ENCODE assay signal across 12 cellular contexts in genomic region chr15:51348688-51349087, GRCh38. TPM values are rescaled to one million over a fixed set of nuclear protein-coding genes. Genes with fewer than 3 reads are reported as not detected.
A peak's percentile ranks its signal among the peaks of the same experiment; 100 is the strongest.
DNase-seq lines count a peak whose midpoint lies in the region; ATAC-seq and TF ChIP-seq lines count a peak whose summit lies in the region.
"Had no signal": no experiment of that assay in that cellular context is flagged by ENCODE, and none has a peak within 500 bp of the region (broad histone marks: within the 10 kb centered on the region; RNA-seq: fewer than 3 reads in every experiment).

No MANE protein-coding gene starts in this region.

- H3K36me3 ChIP-seq in GM23338 (ENCODE audit: insufficient read depth), result no peaks in the 10 kb centered on the region

- ATAC-seq in GM19455 (IDR thresholded peaks at IDR 0.05; ENCODE audit: unreplicated experiment), result peak; percentile 95
- peak; percentile 89 for ATAC-seq in HG03066 (IDR thresholded peaks at IDR 0.05; ENCODE audit: low read depth, unreplicated experiment)
- ATAC-seq in GM23338, result no peak

- H3K4me2 ChIP-seq in GM23338, result no peak overlapping the region

- DNase-seq in GM12864 (ENCODE audit: low read depth), result peak; percentile 49
- no peak for DNase-seq in T1000 (lab: John Stamatoyannopoulos, UW)
- DNase-seq in GM23338 (ENCODE audit: low spot score), result no peak
- DNase-seq in activated T-cell treated with anti-CD3 and anti-CD28 coated beads for 4 hours, result no peak
- DNase-seq in NCI-H510A (lab: John Stamatoyannopoulos, UW), result no peak
- DNase-seq: NCI-H774; stimulated activated CD4-positive, alpha-beta T cell treated with anti-CD3 and anti-CD28 coated beads, Interleukin-2, amount 100 ng/mL, for 48 hours had no signal

- H3K4me3 ChIP-seq in GM12864 (ENCODE audit: low read depth, low read length), result no peak overlapping the region
- H3K4me3 ChIP-seq in GM23338, result no peak overlapping the region

- no peaks in the 10 kb centered on the region for H3F3A ChIP-seq in GM23338 (replicated peaks; ENCODE audit: low read depth)

- H2AFZ ChIP-seq in GM23338, result no peak overlapping the region

- no peaks in the 10 kb centered on the region for H3K79me2 ChIP-seq in GM23338 (replicated peaks; ENCODE audit: insufficient read depth)

- peaks cover 3% of the 10 kb centered on the region; the same call in 1 of the 3 replicates for H3K4me1 Mint-ChIP-seq in GM23338

- H3K27ac ChIP-seq in cingulate gyrus (ENCODE audit: low read depth, low read length) (peak overlapping the region; percentile 96), GM23338 (ENCODE audit: low read depth) (no peak overlapping the region)

- H4K20me1 ChIP-seq in GM23338 (replicated peaks; ENCODE audit: insufficient read depth), result no peaks in the 10 kb centered on the region

- no peak for TF ChIP-seq CTCF in GM12864 (IDR thresholded peaks at IDR 0.05; ENCODE audit: low read depth, low read length, missing control alignments)
- TF ChIP-seq CTCF in GM23338 (conservative IDR thresholded peaks at IDR 0.05; ENCODE audit: low read depth in 2 of 2), result no peak

- no peak overlapping the region for H3K27ac Mint-ChIP-seq in GM23338

- no peaks in the 10 kb centered on the region for H3K36me3 Mint-ChIP-seq in GM23338 (ENCODE audit: low read depth)

- no peaks in the 10 kb centered on the region for H3K9me3 Mint-ChIP-seq in GM23338

- H3K27me3 Mint-ChIP-seq in GM23338 (ENCODE audit: insufficient read depth, low read depth, poor library complexity), result peaks cover 1% of the 10 kb centered on the region

- no peaks in the 10 kb centered on the region; the same call in 1 of the 2 replicates for H3K4me1 ChIP-seq in GM23338 (ENCODE audit: insufficient read depth)

- H3K9me2 ChIP-seq in GM23338 (ENCODE audit: insufficient read depth), result no peaks in the 10 kb centered on the region; the same call in 1 of the 2 replicates

- H3K4me3 Mint-ChIP-seq in GM23338, result no peak overlapping the region

- H3K27me3 ChIP-seq in GM23338 (ENCODE audit: insufficient read depth), result peaks cover 8% of the 10 kb centered on the region

TF ChIP-seq in GM23338, 12 proteins besides CTCF, POLR2A, EP300 and RAD21 (continues in another document):
- TF ChIP-seq STAT1 (IDR thresholded peaks at IDR 0.05; ENCODE audit: unreplicated experiment) (no peak), ETS1 (IDR thresholded peaks at IDR 0.05) (no peak), CREB1 (CRISPR knock-in tag; IDR thresholded peaks at IDR 0.05; ENCODE audit: low read depth) (no peak), ZNF331 (CRISPR knock-in tag; IDR thresholded peaks at IDR 0.05; ENCODE audit: low read depth) (no peak), EZH2 (IDR thresholded peaks at IDR 0.05; ENCODE audit: low read depth, unreplicated experiment) (no peak), POLR2AphosphoS5 (IDR thresholded peaks at IDR 0.05; ENCODE audit: low read depth) (no peak), NANOG (IDR thresholded peaks at IDR 0.05; ENCODE audit: borderline replicate concordance) (no peak), EZH2phosphoT487 (IDR thresholded peaks at IDR 0.05; ENCODE audit: unreplicated experiment) (no peak), ZNF114 (CRISPR knock-in tag; IDR thresholded peaks at IDR 0.05) (no peak), JUNB (IDR thresholded peaks at IDR 0.05; ENCODE audit: unreplicated experiment) (no peak)
- TF ChIP-seq, protein P1, sequence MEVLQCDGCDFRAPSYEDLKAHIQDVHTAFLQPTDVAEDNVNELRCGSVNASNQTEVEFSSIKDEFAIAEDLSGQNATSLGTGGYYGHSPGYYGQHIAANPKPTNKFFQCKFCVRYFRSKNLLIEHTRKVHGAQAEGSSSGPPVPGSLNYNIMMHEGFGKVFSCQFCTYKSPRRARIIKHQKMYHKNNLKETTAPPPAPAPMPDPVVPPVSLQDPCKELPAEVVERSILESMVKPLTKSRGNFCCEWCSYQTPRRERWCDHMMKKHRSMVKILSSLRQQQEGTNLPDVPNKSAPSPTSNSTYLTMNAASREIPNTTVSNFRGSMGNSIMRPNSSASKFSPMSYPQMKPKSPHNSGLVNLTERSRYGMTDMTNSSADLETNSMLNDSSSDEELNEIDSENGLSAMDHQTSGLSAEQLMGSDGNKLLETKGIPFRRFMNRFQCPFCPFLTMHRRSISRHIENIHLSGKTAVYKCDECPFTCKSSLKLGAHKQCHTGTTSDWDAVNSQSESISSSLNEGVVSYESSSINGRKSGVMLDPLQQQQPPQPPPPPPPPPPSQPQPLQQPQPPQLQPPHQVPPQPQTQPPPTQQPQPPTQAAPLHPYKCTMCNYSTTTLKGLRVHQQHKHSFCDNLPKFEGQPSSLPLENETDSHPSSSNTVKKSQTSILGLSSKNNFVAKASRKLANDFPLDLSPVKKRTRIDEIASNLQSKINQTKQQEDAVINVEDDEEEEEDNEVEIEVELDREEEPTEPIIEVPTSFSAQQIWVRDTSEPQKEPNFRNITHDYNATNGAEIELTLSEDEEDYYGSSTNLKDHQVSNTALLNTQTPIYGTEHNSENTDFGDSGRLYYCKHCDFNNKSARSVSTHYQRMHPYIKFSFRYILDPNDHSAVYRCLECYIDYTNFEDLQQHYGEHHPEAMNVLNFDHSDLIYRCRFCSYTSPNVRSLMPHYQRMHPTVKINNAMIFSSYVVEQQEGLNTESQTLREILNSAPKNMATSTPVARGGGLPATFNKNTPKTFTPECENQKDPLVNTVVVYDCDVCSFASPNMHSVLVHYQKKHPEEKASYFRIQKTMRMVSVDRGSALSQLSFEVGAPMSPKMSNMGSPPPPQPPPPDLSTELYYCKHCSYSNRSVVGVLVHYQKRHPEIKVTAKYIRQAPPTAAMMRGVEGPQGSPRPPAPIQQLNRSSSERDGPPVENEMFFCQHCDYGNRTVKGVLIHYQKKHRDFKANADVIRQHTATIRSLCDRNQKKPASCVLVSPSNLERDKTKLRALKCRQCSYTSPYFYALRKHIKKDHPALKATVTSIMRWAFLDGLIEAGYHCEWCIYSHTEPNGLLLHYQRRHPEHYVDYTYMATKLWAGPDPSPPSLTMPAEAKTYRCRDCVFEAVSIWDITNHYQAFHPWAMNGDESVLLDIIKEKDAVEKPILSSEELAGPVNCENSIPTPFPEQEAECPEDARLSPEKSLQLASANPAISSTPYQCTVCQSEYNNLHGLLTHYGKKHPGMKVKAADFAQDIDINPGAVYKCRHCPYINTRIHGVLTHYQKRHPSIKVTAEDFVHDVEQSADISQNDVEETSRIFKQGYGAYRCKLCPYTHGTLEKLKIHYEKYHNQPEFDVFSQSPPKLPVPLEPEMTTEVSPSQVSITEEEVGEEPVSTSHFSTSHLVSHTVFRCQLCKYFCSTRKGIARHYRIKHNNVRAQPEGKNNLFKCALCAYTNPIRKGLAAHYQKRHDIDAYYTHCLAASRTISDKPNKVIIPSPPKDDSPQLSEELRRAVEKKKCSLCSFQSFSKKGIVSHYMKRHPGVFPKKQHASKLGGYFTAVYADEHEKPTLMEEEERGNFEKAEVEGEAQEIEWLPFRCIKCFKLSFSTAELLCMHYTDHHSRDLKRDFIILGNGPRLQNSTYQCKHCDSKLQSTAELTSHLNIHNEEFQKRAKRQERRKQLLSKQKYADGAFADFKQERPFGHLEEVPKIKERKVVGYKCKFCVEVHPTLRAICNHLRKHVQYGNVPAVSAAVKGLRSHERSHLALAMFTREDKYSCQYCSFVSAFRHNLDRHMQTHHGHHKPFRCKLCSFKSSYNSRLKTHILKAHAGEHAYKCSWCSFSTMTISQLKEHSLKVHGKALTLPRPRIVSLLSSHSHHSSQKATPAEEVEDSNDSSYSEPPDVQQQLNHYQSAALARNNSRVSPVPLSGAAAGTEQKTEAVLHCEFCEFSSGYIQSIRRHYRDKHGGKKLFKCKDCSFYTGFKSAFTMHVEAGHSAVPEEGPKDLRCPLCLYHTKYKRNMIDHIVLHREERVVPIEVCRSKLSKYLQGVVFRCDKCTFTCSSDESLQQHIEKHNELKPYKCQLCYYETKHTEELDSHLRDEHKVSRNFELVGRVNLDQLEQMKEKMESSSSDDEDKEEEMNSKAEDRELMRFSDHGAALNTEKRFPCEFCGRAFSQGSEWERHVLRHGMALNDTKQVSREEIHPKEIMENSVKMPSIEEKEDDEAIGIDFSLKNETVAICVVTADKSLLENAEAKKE (CRISPR knock-in tag; IDR thresholded peaks at IDR 0.05), result no peak

RNA-seq across cellular contexts. Expression of gene GLDN, which starts 7.2 kb away (rescaled TPM):
- total RNA-seq in GM23338 (2014; rRNA removed; shearing (Covaris generic)), result 1.2 and 1.5 TPM in 2 replicates
- polyA plus RNA-seq in GM23338 (2016; fragmentation: Nextera tagmentation; extraction: Ambion mirVana), result 0.19 and 0.32 TPM in 2 replicates
- total RNA-seq: activated CD8-positive, alpha-beta memory T cell treated with anti-CD3 and anti-CD28 coated beads for 36 hours; lung microvascular endothelial cell had no signal

RNA-seq across cellular contexts. Expression of gene CYP19A1, which starts 10.3 kb away (rescaled TPM):
- total RNA-seq in GM23338 (2014; rRNA removed; shearing (Covaris generic)), result not detected in 2 replicates
- polyA plus RNA-seq in GM23338 (2016; fragmentation: Nextera tagmentation; extraction: Ambion mirVana), result 0.05 and 0.42 TPM in 2 replicates
- total RNA-seq: activated CD8-positive, alpha-beta memory T cell treated with anti-CD3 and anti-CD28 coated beads for 36 hours; lung microvascular endothelial cell had no signal
